ENCODE assay signal across 13 cellular contexts in genomic region chr12:47228802-47229201, GRCh38.
DNase-seq lines count a peak whose midpoint lies in the region; ATAC-seq, FAIRE-seq and TF ChIP-seq lines count a peak whose summit lies in the region.
"Had no signal": no experiment of that assay in that cellular context is flagged by ENCODE, and none has a peak within 500 bp of the region (broad histone marks: within the 10 kb centered on the region; RNA-seq: fewer than 3 reads in every experiment).

No MANE protein-coding gene starts in this region.

- H3K27me3 Mint-ChIP-seq in activated T-cell treated with anti-CD3 and anti-CD28 coated beads, Interleukin-2, amount 50 U/mL, for 24 hours = no peaks in the 10 kb centered on the region
- H3K27me3 Mint-ChIP-seq in WTC11 (ENCODE audit: low read depth) (peaks cover 3% of the 10 kb centered on the region; the same call in 1 of the 2 replicates), chondrocyte (ENCODE audit: low read depth) (no peaks in the 10 kb centered on the region)

- no peak overlapping the region for H2AFZ ChIP-seq in HepG2 (ENCODE audit: low read length)
- H2AFZ ChIP-seq: GM23248 had no signal

- TF ChIP-seq EP300 in HepG2 (IDR thresholded peaks at IDR 0.05; ENCODE audit: low read depth in 2 of 2, low read length in 2 of 2) (no peak), HepG2 (CRISPR knock-in tag; IDR thresholded peaks at IDR 0.05; ENCODE audit: borderline replicate concordance) (no peak)

- intact Hi-C loops in HepG2 (cut with micrococcal nuclease; ENCODE audit: unreplicated experiment) = no loop called here

- H3K27ac Mint-ChIP-seq in activated T-cell treated with anti-CD3 and anti-CD28 coated beads, Interleukin-2, amount 50 U/mL, for 24 hours = peak overlapping the region; percentile 79
- H3K27ac Mint-ChIP-seq in WTC11 (no peak overlapping the region), chondrocyte (ENCODE audit: unreplicated experiment) (no peak overlapping the region)

- in situ Hi-C loops in HepG2 (cut with HindIII; ENCODE audit: extremely low pct_ligation_motif_present, low pct_unique_long_range_greater_than_20kb) = no loop called here

- H3K36me3 ChIP-seq in BLaER1 treated with 17β-estradiol and CSF1 and Interleukin-3, amounts not matched to agents 10 nM and 100 nM = peaks cover 0 to 92% (median 0%) of the 10 kb centered on the region in 11 experiments; a peak in 7 of 22 replicates
- H3K36me3 ChIP-seq in HepG2 (replicated peaks in 1 of 2; ENCODE audit: control insufficient read depth in 1 of 2, insufficient read depth in 2 of 2, low read length in 2 of 2) = no peaks in the 10 kb centered on the region

- FAIRE-seq in HepG2 (lab: Jason Lieb, UNC) = no peak

- H3K27me3 ChIP-seq in BLaER1 treated with 17β-estradiol and CSF1 and Interleukin-3, amounts not matched to agents 10 nM and 100 nM = no peaks in the 10 kb centered on the region
- no peaks in the 10 kb centered on the region for H3K27me3 ChIP-seq in HepG2 (ENCODE audit: control insufficient read depth in 1 of 2, insufficient read depth in 2 of 2, low read length in 2 of 2)

- no peak for TF ChIP-seq RAD21 in HepG2 (CRISPR knock-in tag; IDR thresholded peaks at IDR 0.05)

- peaks cover 96% of the 10 kb centered on the region for H3K36me3 Mint-ChIP-seq in activated T-cell treated with anti-CD3 and anti-CD28 coated beads, Interleukin-2, amount 50 U/mL, for 24 hours (ENCODE audit: low read depth)
- H3K36me3 Mint-ChIP-seq in WTC11 = no peaks in the 10 kb centered on the region
- no peaks in the 10 kb centered on the region for H3K36me3 Mint-ChIP-seq in chondrocyte (ENCODE audit: low read depth)

- no peak for TF ChIP-seq POLR2A in HepG2 (IDR thresholded peaks at IDR 0.05; ENCODE audit: insufficient read depth in 1 of 2, low read depth in 2 of 2, low read length in 2 of 2)

- peak overlapping the region in 3 of 11 experiments; percentile 38 to 49 (median 46); a peak in 3 of 22 replicates for H3K27ac ChIP-seq in BLaER1 treated with 17β-estradiol and CSF1 and Interleukin-3, amounts not matched to agents 10 nM and 100 nM
- no peak overlapping the region for H3K27ac ChIP-seq in HepG2 (ENCODE audit: extremely low read length, insufficient read depth, low read length)
- H3K27ac ChIP-seq: GM23248, RWPE1 had no signal

- peaks cover 84% of the 10 kb centered on the region for H3K4me1 Mint-ChIP-seq in activated T-cell treated with anti-CD3 and anti-CD28 coated beads, Interleukin-2, amount 50 U/mL, for 24 hours (ENCODE audit: low read depth)
- H3K4me1 Mint-ChIP-seq in WTC11 (peaks cover 34% of the 10 kb centered on the region), chondrocyte (ENCODE audit: low read depth) (peaks cover 20% of the 10 kb centered on the region)

- peak overlapping the region in 6 of 11 experiments; percentile 43 to 62 (median 51); a peak in 8 of 22 replicates for H3K4me2 ChIP-seq in BLaER1 treated with 17β-estradiol and CSF1 and Interleukin-3, amounts not matched to agents 10 nM and 100 nM
- H3K4me2 ChIP-seq in HepG2 (ENCODE audit: low read depth, low read length) = 0 out of 2 replicates have a peak overlapping the region, but pooled peaks have one; percentile 3

- WGBS in HepG2 (ENCODE audit: low lambda C conversion rate) = 25% methylated on average over 4 of the region's 4 CpGs

- CTCF ChIA-PET in WTC11 (lab: Charles Lee) = no interaction called here
- CTCF ChIA-PET in HepG2 (lab: Yijun Ruan, JAX; ENCODE audit: low intra/inter-chr PET ratio, low total read pairs) = no interaction called here

- peaks cover 0 to 12% (median 0%) of the 10 kb centered on the region in 11 experiments; a peak in 4 of 22 replicates for H3K9me3 ChIP-seq in BLaER1 treated with 17β-estradiol and CSF1 and Interleukin-3, amounts not matched to agents 10 nM and 100 nM (replicated peaks in 1 of 11)
- H3K9me3 ChIP-seq in HepG2 (ENCODE audit: low read length) = no peaks in the 10 kb centered on the region

- peaks cover 0 to 88% (median 0%) of the 10 kb centered on the region in 11 experiments; a peak in 2 of 22 replicates for H4K20me1 ChIP-seq in BLaER1 treated with 17β-estradiol and CSF1 and Interleukin-3, amounts not matched to agents 10 nM and 100 nM
- H4K20me1 ChIP-seq in HepG2 (ENCODE audit: insufficient read depth, low read length) = no peaks in the 10 kb centered on the region

- H3K9ac ChIP-seq in BLaER1 treated with 17β-estradiol and CSF1 and Interleukin-3, amounts not matched to agents 10 nM and 100 nM = no peak overlapping the region
- no peak overlapping the region for H3K9ac ChIP-seq in HepG2 (ENCODE audit: insufficient read depth, low read depth, low read length)
- H3K9ac ChIP-seq: GM23248 had no signal

- H3K4me3 ChIP-seq in BLaER1 treated with 17β-estradiol and CSF1 and Interleukin-3, amounts not matched to agents 10 nM and 100 nM = no peak overlapping the region
- no peak overlapping the region for H3K4me3 ChIP-seq in HepG2 (replicated peaks in 1 of 3; ENCODE audit: insufficient read depth in 1 of 3, low read depth in 2 of 3, low read length in 3 of 3)
- H3K4me3 ChIP-seq: GM23248 had no signal

- peaks cover 0 to 35% (median 20%) of the 10 kb centered on the region in 10 experiments; a peak in 16 of 20 replicates for H3K4me1 ChIP-seq in BLaER1 treated with 17β-estradiol and CSF1 and Interleukin-3, amounts not matched to agents 10 nM and 100 nM
- peaks cover 28% of the 10 kb centered on the region for H3K4me1 ChIP-seq in HepG2 (ENCODE audit: insufficient read depth, low read length)

- no peak for ATAC-seq in WTC11
- ATAC-seq in HepG2 = no peak; the same call in 1 of the 3 replicates

- POLR2A ChIA-PET in WTC11 (lab: Charles Lee) = interaction anchor here (0.6 to 0.7 kb wide), 2 partner anchors 20 to 514 kb away, joined by 3 read pairs; no protein-coding TSS in a partner anchor
- POLR2A ChIA-PET in HepG2 (lab: Yijun Ruan, JAX) = interaction anchor here (0.8 kb wide), 1 partner anchor 10 kb away, joined by 3 read pairs; no protein-coding TSS in a partner anchor

- no TSS peak for BruUV-seq in HepG2 (replicated peaks; lab: Mats Ljungman, UMichigan)

- no peaks in the 10 kb centered on the region for H3K79me2 ChIP-seq in HepG2 (ENCODE audit: insufficient read depth, low read length)

- DNase-seq in activated T-cell treated with anti-CD3 and anti-CD28 coated beads, Interleukin-2, amount 50 U/mL, for 24 hours = no peak
- DNase-seq in activated T-cell treated with anti-CD3 and anti-CD28 coated beads for 4 hours = no peak
- DNase-seq in WTC11 (ENCODE audit: low spot score) = no peak
- peak; percentile 28 for DNase-seq in HepG2 (ENCODE audit: low spot score)
- no peak for DNase-seq in SKM-1 (lab: John Stamatoyannopoulos, UW; ENCODE audit: unreplicated experiment)
- no peak for DNase-seq in stimulated activated CD4-positive, alpha-beta T cell treated with anti-CD3 and anti-CD28 coated beads, Interleukin-4, amount 100 ng/mL, for 24 hours
- DNase-seq in chondrocyte (ENCODE audit: low spot score) = no peak
- DNase-seq: KBM-7, NCI-H1092, NCI-H345 had no signal

- peaks cover 2% of the 10 kb centered on the region for H3K9me3 Mint-ChIP-seq in activated T-cell treated with anti-CD3 and anti-CD28 coated beads, Interleukin-2, amount 50 U/mL, for 24 hours
- H3K9me3 Mint-ChIP-seq in WTC11 (no peaks in the 10 kb centered on the region), chondrocyte (ENCODE audit: low read depth) (no peaks in the 10 kb centered on the region)

- H3K4me3 Mint-ChIP-seq in activated T-cell treated with anti-CD3 and anti-CD28 coated beads, Interleukin-2, amount 50 U/mL, for 24 hours = no peak overlapping the region
- H3K4me3 Mint-ChIP-seq in WTC11 = no peak overlapping the region
- H3K4me3 Mint-ChIP-seq in chondrocyte (ENCODE audit: unreplicated experiment) = no peak overlapping the region

- TF ChIP-seq CTCF in WTC11 (IDR thresholded peaks at IDR 0.05) (no peak), HepG2 (CRISPR knock-in tag; IDR thresholded peaks at IDR 0.05) (no peak), chondrocyte (IDR thresholded peaks at IDR 0.05) (no peak)

TF ChIP-seq in WTC11, 78 proteins besides CTCF, POLR2A, EP300 and RAD21:
- no peak for TF ChIP-seq EMX1 (CRISPR knock-in tag; IDR thresholded peaks at IDR 0.05)
- TF ChIP-seq IRF1 (CRISPR knock-in tag; IDR thresholded peaks at IDR 0.05) = no peak
- TF ChIP-seq PRRX2 (CRISPR knock-in tag; IDR thresholded peaks at IDR 0.05) = no peak
- TF ChIP-seq TEAD1 (CRISPR knock-in tag; IDR thresholded peaks at IDR 0.05) = no peak
- TF ChIP-seq GABPB1 (CRISPR knock-in tag; IDR thresholded peaks at IDR 0.05) = peak; percentile 47; the same call in 1 of the 2 replicates

TF ChIP-seq in HepG2, 621 proteins besides CTCF, POLR2A, EP300 and RAD21 (continues in another document):
- TF ChIP-seq HNF1A (IDR thresholded peaks at IDR 0.05; ENCODE audit: low read depth) (peak; percentile 43; the same call in 1 of the 2 replicates), HNF1A (CRISPR knock-in tag; IDR thresholded peaks at IDR 0.05; ENCODE audit: borderline replicate concordance) (no peak; the same call in 1 of the 2 replicates)
